In the genomic region with DNA sequence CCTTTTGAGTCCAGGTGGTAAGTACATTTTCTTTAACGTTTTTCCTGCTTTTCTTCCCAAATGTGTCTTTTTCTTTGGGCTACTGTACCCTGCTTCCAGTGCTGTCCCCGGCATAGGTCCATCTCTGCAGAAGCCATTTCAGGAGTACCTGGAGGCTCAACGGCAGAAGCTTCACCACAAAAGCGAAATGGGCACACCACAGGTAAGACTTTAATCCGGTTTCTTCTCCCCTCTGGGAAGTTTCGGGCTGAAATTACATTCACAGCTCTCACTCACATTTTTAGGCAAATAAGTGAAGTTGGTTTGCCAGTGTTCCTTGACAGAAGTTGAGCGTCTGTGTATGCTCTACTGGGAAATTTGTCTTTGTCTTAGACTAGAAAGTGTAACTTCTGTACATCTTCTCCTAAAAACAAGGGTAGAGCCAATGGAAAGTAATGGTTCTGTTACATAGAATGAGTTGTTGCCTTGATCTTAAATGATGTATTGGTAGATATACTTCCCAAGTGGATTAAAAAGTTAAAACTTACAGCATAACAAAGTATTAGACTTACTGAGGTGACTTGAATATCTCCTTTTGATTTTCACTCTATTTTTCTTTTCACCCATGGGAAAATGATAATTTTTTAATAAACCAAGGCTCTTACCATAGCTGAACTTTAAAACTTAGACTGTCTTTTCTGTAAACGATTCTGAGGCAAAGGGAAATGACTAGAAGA, we compare ENCODE assay signal across 1 cellular context.
TF ChIP-seq lines count a peak whose summit lies in the region.

No MANE protein-coding gene starts in this region.

TF ChIP-seq in GM23338, 12 proteins besides CTCF, POLR2A, EP300 and RAD21 (continued from another document):
- TF ChIP-seq, protein P1, sequence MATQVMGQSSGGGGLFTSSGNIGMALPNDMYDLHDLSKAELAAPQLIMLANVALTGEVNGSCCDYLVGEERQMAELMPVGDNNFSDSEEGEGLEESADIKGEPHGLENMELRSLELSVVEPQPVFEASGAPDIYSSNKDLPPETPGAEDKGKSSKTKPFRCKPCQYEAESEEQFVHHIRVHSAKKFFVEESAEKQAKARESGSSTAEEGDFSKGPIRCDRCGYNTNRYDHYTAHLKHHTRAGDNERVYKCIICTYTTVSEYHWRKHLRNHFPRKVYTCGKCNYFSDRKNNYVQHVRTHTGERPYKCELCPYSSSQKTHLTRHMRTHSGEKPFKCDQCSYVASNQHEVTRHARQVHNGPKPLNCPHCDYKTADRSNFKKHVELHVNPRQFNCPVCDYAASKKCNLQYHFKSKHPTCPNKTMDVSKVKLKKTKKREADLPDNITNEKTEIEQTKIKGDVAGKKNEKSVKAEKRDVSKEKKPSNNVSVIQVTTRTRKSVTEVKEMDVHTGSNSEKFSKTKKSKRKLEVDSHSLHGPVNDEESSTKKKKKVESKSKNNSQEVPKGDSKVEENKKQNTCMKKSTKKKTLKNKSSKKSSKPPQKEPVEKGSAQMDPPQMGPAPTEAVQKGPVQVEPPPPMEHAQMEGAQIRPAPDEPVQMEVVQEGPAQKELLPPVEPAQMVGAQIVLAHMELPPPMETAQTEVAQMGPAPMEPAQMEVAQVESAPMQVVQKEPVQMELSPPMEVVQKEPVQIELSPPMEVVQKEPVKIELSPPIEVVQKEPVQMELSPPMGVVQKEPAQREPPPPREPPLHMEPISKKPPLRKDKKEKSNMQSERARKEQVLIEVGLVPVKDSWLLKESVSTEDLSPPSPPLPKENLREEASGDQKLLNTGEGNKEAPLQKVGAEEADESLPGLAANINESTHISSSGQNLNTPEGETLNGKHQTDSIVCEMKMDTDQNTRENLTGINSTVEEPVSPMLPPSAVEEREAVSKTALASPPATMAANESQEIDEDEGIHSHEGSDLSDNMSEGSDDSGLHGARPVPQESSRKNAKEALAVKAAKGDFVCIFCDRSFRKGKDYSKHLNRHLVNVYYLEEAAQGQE (IDR thresholded peaks at IDR 0.05; ENCODE audit: unreplicated experiment): no peak
- TF ChIP-seq STAT1 (IDR thresholded peaks at IDR 0.05; ENCODE audit: unreplicated experiment): no peak
